23 cellular contexts compared by ENCODE assay signal in genomic region chr7:15556706-15557105, GRCh38. TPM values are rescaled to one million over a fixed set of nuclear protein-coding genes. Genes with fewer than 3 reads are reported as not detected.
DNase-seq lines count a peak whose midpoint lies in the region; ATAC-seq and TF ChIP-seq lines count a peak whose summit lies in the region.
"Had no signal": no experiment of that assay in that cellular context is flagged by ENCODE, and none has a peak within 500 bp of the region (broad histone marks: within the 10 kb centered on the region; RNA-seq: fewer than 3 reads in every experiment).

No MANE protein-coding gene starts in this region.

- no peak for TF ChIP-seq EP300 in suprapubic skin (IDR thresholded peaks at IDR 0.05)

- peaks cover 37% of the 10 kb centered on the region for H3K4me1 ChIP-seq in left ventricle myocardium inferior
- H3K4me1 ChIP-seq in suprapubic skin, result peaks cover 14% of the 10 kb centered on the region
- peaks cover 3% of the 10 kb centered on the region for H3K4me1 ChIP-seq in mesendoderm (ENCODE audit: control insufficient read depth, low read depth, low read length)
- H3K4me1 ChIP-seq: SJSA1 had no signal

- no peak for TF ChIP-seq POLR2A in suprapubic skin (IDR thresholded peaks at IDR 0.05)

- no peak overlapping the region for H3K4ac ChIP-seq in mesendoderm (ENCODE audit: low read depth, low read length)

- H3K27ac ChIP-seq in left ventricle myocardium inferior (replicated peaks), result peak overlapping the region; percentile 84
- peak overlapping the region; percentile 48 for H3K27ac ChIP-seq in WERI-Rb-1
- H3K27ac ChIP-seq in suprapubic skin, result peak overlapping the region; percentile 15
- H3K27ac ChIP-seq in mesendoderm (ENCODE audit: low read depth, low read length), result no peak overlapping the region
- H3K27ac ChIP-seq: C4-2B, esophagus squamous epithelium, PC-9, SJSA1, thoracic aorta, VCaP had no signal

- intact Hi-C loops in left ventricle myocardium inferior (cut with micrococcal nuclease) (no loop called here), cardiac septum (cut with DNase I) (loop anchor here (2.0 to 5.0 kb wide), 3 partner anchors 128 to 512 kb away; no protein-coding TSS in a partner anchor)

- H2BK5ac ChIP-seq in mesendoderm (ENCODE audit: low read length), result no peak overlapping the region

- WGBS in suprapubic skin, result 65% methylated on average over 4 of the region's 4 CpGs
- no CpG with 5 or more reads among the region's 4 CpGs for WGBS in mesendoderm (ENCODE audit: extremely low coverage, insufficient coverage, low lambda C conversion rate)

- H3K36me3 ChIP-seq in left ventricle myocardium inferior (no peaks in the 10 kb centered on the region), WERI-Rb-1 (no peaks in the 10 kb centered on the region), suprapubic skin (no peaks in the 10 kb centered on the region), mesendoderm (ENCODE audit: control insufficient read depth, insufficient read depth, low read length) (no peaks in the 10 kb centered on the region)
- H3K36me3 ChIP-seq: esophagus squamous epithelium, SJSA1, thoracic aorta had no signal

- no peaks in the 10 kb centered on the region for H3K79me2 ChIP-seq in mesendoderm (ENCODE audit: control insufficient read depth, insufficient read depth, low read length)

- no peak overlapping the region for H3K4me2 ChIP-seq in mesendoderm (ENCODE audit: low read length)
- H3K4me2 ChIP-seq: PC-9 had no signal

- no peaks in the 10 kb centered on the region for H3K9me3 ChIP-seq in left ventricle myocardium inferior (replicated peaks)
- H3K9me3 ChIP-seq in WERI-Rb-1 (ENCODE audit: severe bottlenecking), result no peaks in the 10 kb centered on the region
- H3K9me3 ChIP-seq in suprapubic skin, result no peaks in the 10 kb centered on the region
- H3K9me3 ChIP-seq: esophagus squamous epithelium, SJSA1, thoracic aorta had no signal

- no peak overlapping the region for H3K9ac ChIP-seq in mesendoderm (ENCODE audit: low read length)

- H3K27me3 ChIP-seq in left ventricle myocardium inferior (ENCODE audit: low read depth), result no peaks in the 10 kb centered on the region
- H3K27me3 ChIP-seq in WERI-Rb-1 (ENCODE audit: insufficient read depth, low read depth, severe bottlenecking), result no peaks in the 10 kb centered on the region
- no peaks in the 10 kb centered on the region for H3K27me3 ChIP-seq in suprapubic skin
- no peaks in the 10 kb centered on the region for H3K27me3 ChIP-seq in mesendoderm (ENCODE audit: insufficient read depth, low read length, poor library complexity)
- H3K27me3 ChIP-seq: esophagus squamous epithelium, SJSA1 had no signal

- no peaks in the 10 kb centered on the region for H3K79me1 ChIP-seq in mesendoderm (ENCODE audit: low read length)

- no peak for ATAC-seq in HG03460 (IDR thresholded peaks at IDR 0.05; ENCODE audit: unreplicated experiment)
- ATAC-seq: activated naive CD4-positive, alpha-beta T cell treated with anti-CD3 and anti-CD28 coated beads, Interleukin-2, amount 50 U/mL, for 72 hours had no signal

- DNase-seq in left ventricle myocardium inferior, result no peak
- no peak for DNase-seq in cardiac septum (ENCODE audit: low spot score)
- no peak for DNase-seq in WERI-Rb-1
- peak; percentile 6 for DNase-seq in kidney tubule cell (ENCODE audit: low spot score)
- no peak for DNase-seq in suprapubic skin (ENCODE audit: low spot score in 2 of 2)
- no peak for DNase-seq in GM13976 (ENCODE audit: low spot score)
- DNase-seq in mesendoderm, result no peak
- DNase-seq: activated CD4-positive, alpha-beta T cell treated with anti-CD3 and anti-CD28 coated beads, Interleukin-2, amount 10 ng/mL, durations not matched to agents 7 days and 5 days; effector CD8-positive, alpha-beta T cell; esophagus squamous epithelium; H7; NCI-H510A; nephron progenitor cell; PC-9; T-helper 2 cell had no signal

- peak overlapping the region; percentile 54 for H3K4me3 ChIP-seq in left ventricle myocardium inferior
- H3K4me3 ChIP-seq in WERI-Rb-1 (ENCODE audit: low read depth, low read length), result 0 out of 2 replicates have a peak overlapping the region, but pooled peaks have one; percentile 16
- H3K4me3 ChIP-seq in suprapubic skin, result peak overlapping the region; percentile 28
- H3K4me3 ChIP-seq in mesendoderm (ENCODE audit: low read length), result no peak overlapping the region
- H3K4me3 ChIP-seq: esophagus squamous epithelium, PC-9, SJSA1, thoracic aorta had no signal

- H2AK5ac ChIP-seq in mesendoderm (ENCODE audit: low read length), result no peak overlapping the region

- H2BK15ac ChIP-seq in mesendoderm (replicated peaks; ENCODE audit: low read depth), result no peak overlapping the region

- H2BK120ac ChIP-seq in mesendoderm (ENCODE audit: low read depth, low read length), result no peak overlapping the region

- H3K56ac ChIP-seq in mesendoderm (ENCODE audit: low read length), result no peak overlapping the region

- no peak overlapping the region for H4K5ac ChIP-seq in mesendoderm (ENCODE audit: low read length)

- TF ChIP-seq CTCF in left ventricle myocardium inferior (IDR thresholded peaks at IDR 0.05; ENCODE audit: borderline replicate concordance) (no peak), WERI-Rb-1 (IDR thresholded peaks at IDR 0.05; ENCODE audit: low read depth, low read length) (no peak), suprapubic skin (IDR thresholded peaks at IDR 0.05) (no peak), GM13976 (IDR thresholded peaks at IDR 0.05; ENCODE audit: borderline replicate concordance, control extremely low read depth, extremely low read depth, insufficient read depth, missing control alignments) (no peak)

- in situ Hi-C loops in GM13976 (cut with MboI; ENCODE audit: low sequenced_read_pairs, unreplicated experiment), result no loop called here

- no peak overlapping the region for H3K23ac ChIP-seq in mesendoderm (ENCODE audit: low read length)

- H4K8ac ChIP-seq in mesendoderm (ENCODE audit: low read depth, low read length), result no peak overlapping the region

- no peak overlapping the region for H3K18ac ChIP-seq in mesendoderm (ENCODE audit: low read length)

RNA-seq across cellular contexts. Expression of gene AGMO, which starts 5.1 kb away (rescaled TPM):
- 0.36 TPM for total RNA-seq in left ventricle myocardium inferior
- 0.40 TPM for total RNA-seq in cardiac septum
- total RNA-seq in suprapubic skin, result under 1 TPM in 1 of 4 donors, not detected in 3; 0.40 TPM
- polyA plus RNA-seq in mesendoderm (2013, experiment 1 of 2), result 0.07 TPM
- polyA plus RNA-seq in mesendoderm (2013, experiment 2 of 2), result 0.10 TPM
- total RNA-seq: activated CD4-positive, alpha-beta T cell treated with anti-CD3 and anti-CD28 coated beads, Interleukin-2, amount 10 ng/mL, durations not matched to agents 7 days and 5 days; activated naive CD4-positive, alpha-beta T cell treated with anti-CD3 and anti-CD28 coated beads, Interleukin-2, amount 50 U/mL, for 72 hours; glomerular endothelial cell; PC-9; SJSA1 had no signal
- polyA plus RNA-seq: IgD-negative memory B cell had no signal
